ENCODE assay signal across 8 cellular contexts in genomic region chr6:92270365-92270764, GRCh38.
"Had no signal": no experiment of that assay in that cellular context is flagged by ENCODE, and none has a peak within 500 bp of the region (broad histone marks: within the 10 kb centered on the region; RNA-seq: fewer than 3 reads in every experiment).

No MANE protein-coding gene starts in this region.

- FAIRE-seq: G401.6, GM12878, GM12891, GM12892, GM18507, GM19239 had no signal

- ATAC-seq: GM12878 had no signal

- H3K4me3 ChIP-seq: GM12878 had no signal

- DNase-seq: GDM1, GF-D8 had no signal
